In genomic region chr20:47979361-47980095, GRCh38 we compare ENCODE assay signal across 7 cellular contexts.
A peak's percentile ranks its signal among the peaks of the same experiment; 100 is the strongest.
DNase-seq lines count a peak whose midpoint lies in the region; ATAC-seq, FAIRE-seq and TF ChIP-seq lines count a peak whose summit lies in the region.
"Not testable (repeated sequence)": the region's sequence is repeated elsewhere in the genome, so short reads cannot be mapped to it uniquely, and the experiment has no call there.

No MANE protein-coding gene starts in this region.

- CTCF ChIA-PET in OCI-LY7 (lab: Charles Lee; ENCODE audit: unreplicated experiment); WTC11 (lab: Charles Lee): not testable (repeated sequence)
- CTCF ChIA-PET in H1 (lab: Charles Lee; ENCODE audit: partially characterized antibody): interaction anchor here (0.9 to 1.5 kb wide), 2 partner anchors 11 to 124 kb away, joined by 3 read pairs; no protein-coding TSS in a partner anchor

- TF ChIP-seq POLR2A in H1 (IDR thresholded peaks at IDR 0.05; ENCODE audit: control extremely low read depth in 1 of 2, low read depth in 2 of 2, low read length in 2 of 2): not testable (repeated sequence)

- not testable (repeated sequence) for H2BK15ac ChIP-seq in H1 (ENCODE audit: low read length); neuronal stem cell (ENCODE audit: low read length)

- not testable (repeated sequence) for H3K23me2 ChIP-seq in H1 (ENCODE audit: low read depth, low read length)

- peak; percentile 72 for DNase-seq in ELF-1 (ENCODE audit: low read depth, low spot score)
- not testable (repeated sequence) for DNase-seq in OCI-LY7 (ENCODE audit: low spot score); WTC11 (ENCODE audit: low spot score); H1 (ENCODE audit: low read depth in 1 of 2, low spot score in 2 of 2); left lung; neuronal stem cell (ENCODE audit: low spot score); sciatic nerve (ENCODE audit: low spot score)

- not testable (repeated sequence) for H3K23ac ChIP-seq in H1 (ENCODE audit: insufficient read length); neuronal stem cell (ENCODE audit: low read depth, low read length, poor library complexity)

- FAIRE-seq in H1 (lab: Jason Lieb, UNC): not testable (repeated sequence)

- POLR2A ChIA-PET in OCI-LY7 (lab: Charles Lee): interaction anchor here (0.7 kb wide), 1 partner anchor 84 kb away, joined by 3 read pairs; no protein-coding TSS in a partner anchor
- POLR2A ChIA-PET in WTC11 (lab: Charles Lee); H1 (lab: Charles Lee; ENCODE audit: partially characterized antibody): not testable (repeated sequence)

- H3K4me1 ChIP-seq in OCI-LY7 (ENCODE audit: insufficient read depth, low read length, poor library complexity, severe bottlenecking): peaks cover 93% of the 10 kb centered on the region
- not testable (repeated sequence) for H3K4me1 ChIP-seq in H1 (replicated peaks in 1 of 4; ENCODE audit: control insufficient read depth in 3 of 4, insufficient read depth in 4 of 4, low read length in 3 of 4); left lung; neuronal stem cell (ENCODE audit: control insufficient read depth in 2 of 2, insufficient read depth in 1 of 2, low read depth in 1 of 2, low read length in 2 of 2)

- not testable (repeated sequence) for H3K9me3 Mint-ChIP-seq in WTC11

- intact Hi-C loops in OCI-LY7 (cut with micrococcal nuclease; ENCODE audit: unreplicated experiment): loop anchor here (5.0 kb wide), 1 partner anchor 643 kb away; no protein-coding TSS in a partner anchor
- intact Hi-C loops in left lung (cut with DNase I); sciatic nerve (cut with DNase I): not testable (repeated sequence)

- not testable (repeated sequence) for H3K18ac ChIP-seq in H1 (ENCODE audit: extremely low read depth, low read length); neuronal stem cell (ENCODE audit: low read length)

- H3K4me2 ChIP-seq in OCI-LY7 (ENCODE audit: low read length): peak overlapping the region; percentile 67
- not testable (repeated sequence) for H3K4me2 ChIP-seq in H1 (ENCODE audit: insufficient read depth in 1 of 2, low read depth in 2 of 2, low read length in 2 of 2); neuronal stem cell (ENCODE audit: insufficient read depth, low read length, poor library complexity, severe bottlenecking)

- not testable (repeated sequence) for BruUV-seq in OCI-LY7 (replicated peaks; lab: Mats Ljungman, UMichigan)

- H2BK120ac ChIP-seq in H1 (replicated peaks; ENCODE audit: low read depth, low read length); neuronal stem cell (ENCODE audit: low read depth, low read length): not testable (repeated sequence)

- not testable (repeated sequence) for H3K79me1 ChIP-seq in H1 (ENCODE audit: low read depth, low read length); neuronal stem cell (ENCODE audit: low read depth, low read length)

- not testable (repeated sequence) for H3K9ac ChIP-seq in H1 (replicated peaks in 1 of 4; ENCODE audit: extremely low read depth in 1 of 4, low read depth in 3 of 4, low read length in 3 of 4); neuronal stem cell (ENCODE audit: low read depth, low read length, poor library complexity)

- H3K4ac ChIP-seq in H1 (replicated peaks; ENCODE audit: insufficient read length, low read depth, low read length); neuronal stem cell (ENCODE audit: low read length): not testable (repeated sequence)

- H3K4me1 Mint-ChIP-seq in WTC11: peaks cover 16% of the 10 kb centered on the region

- TF ChIP-seq EP300 in H1 (IDR thresholded peaks at IDR 0.05; ENCODE audit: borderline replicate concordance in 1 of 2, low read depth in 2 of 2, low read length in 2 of 2): not testable (repeated sequence)

- H2BK12ac ChIP-seq in H1 (ENCODE audit: low read depth, low read length); neuronal stem cell (ENCODE audit: low read length): not testable (repeated sequence)

- not testable (repeated sequence) for H2AK5ac ChIP-seq in H1 (ENCODE audit: low read depth, low read length); neuronal stem cell (ENCODE audit: low read depth, low read length)

- H2BK20ac ChIP-seq in H1 (ENCODE audit: low read length): not testable (repeated sequence)

- H3K4me3 Mint-ChIP-seq in WTC11: not testable (repeated sequence)

- TF ChIP-seq RAD21 in H1 (IDR thresholded peaks at IDR 0.05 in 1 of 2, conservative IDR thresholded peaks at IDR 0.05 in 1 of 2; ENCODE audit: low read depth in 2 of 2, low read length in 2 of 2): not testable (repeated sequence)

- not testable (repeated sequence) for H3K27me3 ChIP-seq in H1 (replicated peaks in 1 of 4; ENCODE audit: control insufficient read depth in 3 of 4, extremely low read depth in 1 of 4, insufficient read depth in 3 of 4, low read length in 3 of 4); left lung; neuronal stem cell (ENCODE audit: control insufficient read depth in 3 of 3, insufficient read depth in 3 of 3, low read depth in 1 of 3, low read length in 3 of 3)

- H2BK5ac ChIP-seq in H1 (ENCODE audit: low read depth, low read length); neuronal stem cell (ENCODE audit: low read length): not testable (repeated sequence)

- peak overlapping the region; percentile 91 for H3K27ac ChIP-seq in OCI-LY7 (ENCODE audit: low read depth, low read length, poor library complexity, severe bottlenecking)
- H3K27ac ChIP-seq in H1 (ENCODE audit: low read depth, low read length); left lung; neuronal stem cell (replicated peaks; ENCODE audit: low read length): not testable (repeated sequence)

- H3K9me2 ChIP-seq in OCI-LY7 (ENCODE audit: insufficient read depth, low read length): not testable (repeated sequence)

- H3K27ac Mint-ChIP-seq in WTC11: peak overlapping the region; percentile 35; the same call in 1 of the 2 replicates

- not testable (repeated sequence) for H3K79me2 ChIP-seq in OCI-LY7 (ENCODE audit: insufficient read depth, low read depth, low read length); H1 (ENCODE audit: control insufficient read depth in 1 of 2, insufficient read depth in 2 of 2, low read length in 2 of 2)

- H3K4me3 ChIP-seq in OCI-LY7 (ENCODE audit: low read depth, low read length, poor library complexity, severe bottlenecking): peak overlapping the region; percentile 56
- H3K4me3 ChIP-seq in H1 (ENCODE audit: extremely low read depth in 1 of 4, insufficient read depth in 2 of 4, low read depth in 3 of 4, low read length in 4 of 4); left lung; neuronal stem cell (ENCODE audit: low read length in 2 of 2): not testable (repeated sequence)

- H3K27me3 Mint-ChIP-seq in WTC11 (ENCODE audit: low read depth): not testable (repeated sequence)

- H2AFZ ChIP-seq in OCI-LY7 (ENCODE audit: low read length); H1 (ENCODE audit: low read length): not testable (repeated sequence)
- H2AFZ ChIP-seq in neuronal stem cell (ENCODE audit: low read length): peak overlapping the region; percentile 50

- not testable (repeated sequence) for H4K8ac ChIP-seq in H1 (ENCODE audit: extremely low read depth, insufficient read depth, low read length); neuronal stem cell (ENCODE audit: low read depth, low read length)

- H3K36me3 ChIP-seq in OCI-LY7 (ENCODE audit: insufficient read depth, low read length); H1 (ENCODE audit: control insufficient read depth in 2 of 4, insufficient read depth in 4 of 4, low read length in 3 of 4); left lung; neuronal stem cell (replicated peaks in 1 of 2; ENCODE audit: control insufficient read depth in 2 of 2, insufficient read depth in 2 of 2, low read length in 2 of 2): not testable (repeated sequence)

- not testable (repeated sequence) for H3K9me3 ChIP-seq in OCI-LY7 (ENCODE audit: low read length); H1 (ENCODE audit: insufficient read depth in 2 of 2, low read depth in 1 of 2, low read length in 1 of 2); left lung; neuronal stem cell (replicated peaks in 1 of 2; ENCODE audit: control insufficient read depth in 2 of 2, insufficient read depth in 1 of 2, low read depth in 1 of 2, low read length in 2 of 2)

- WGBS in H1 (ENCODE audit: extremely low coverage in 1 of 2, insufficient coverage in 1 of 2, insufficient read length in 1 of 2, insufficient replicate concordance in 2 of 2, low coverage in 1 of 2, low lambda C conversion rate in 2 of 2, missing lambda C conversion rate in 1 of 2), 2 experiments: 49% methylated on average over 10 of the region's 11 CpGs; no CpG with 5 or more reads in 1 of the 2 experiments
- no CpG with 5 or more reads among the region's 11 CpGs for WGBS in neuronal stem cell (ENCODE audit: extremely low coverage in 2 of 2, insufficient read length in 2 of 2, insufficient replicate concordance in 1 of 2), 2 donors

- ATAC-seq in WTC11 (peak; percentile 74), left lung (peak; percentile 53), sciatic nerve (peak; percentile 27)

- H3K14ac ChIP-seq in H1 (ENCODE audit: insufficient read length); neuronal stem cell (ENCODE audit: low read length): not testable (repeated sequence)

- not testable (repeated sequence) for H3K56ac ChIP-seq in H1 (replicated peaks; ENCODE audit: insufficient read length, low read depth, low read length)

- not testable (repeated sequence) for TF ChIP-seq CTCF in OCI-LY7 (conservative IDR thresholded peaks at IDR 0.05; ENCODE audit: low read length); WTC11 (IDR thresholded peaks at IDR 0.05); H1 (IDR thresholded peaks at IDR 0.05; ENCODE audit: control extremely low read depth in 1 of 3, insufficient read depth in 1 of 3, low read depth in 1 of 3, low read length in 3 of 3); left lung (IDR thresholded peaks at IDR 0.05)

- peak overlapping the region; percentile 21 for H4K5ac ChIP-seq in H1 (ENCODE audit: insufficient read length, low read depth, low read length)

- H4K20me1 ChIP-seq in OCI-LY7 (ENCODE audit: insufficient read depth, low read length); H1 (replicated peaks in 1 of 2; ENCODE audit: control insufficient read depth in 1 of 2, insufficient read depth in 2 of 2, low read length in 2 of 2): not testable (repeated sequence)

- not testable (repeated sequence) for H4K91ac ChIP-seq in H1 (replicated peaks; ENCODE audit: insufficient read length, low read length); neuronal stem cell (ENCODE audit: low read depth, low read length, poor library complexity)

- H3K36me3 Mint-ChIP-seq in WTC11: not testable (repeated sequence)
